In the genomic region with DNA sequence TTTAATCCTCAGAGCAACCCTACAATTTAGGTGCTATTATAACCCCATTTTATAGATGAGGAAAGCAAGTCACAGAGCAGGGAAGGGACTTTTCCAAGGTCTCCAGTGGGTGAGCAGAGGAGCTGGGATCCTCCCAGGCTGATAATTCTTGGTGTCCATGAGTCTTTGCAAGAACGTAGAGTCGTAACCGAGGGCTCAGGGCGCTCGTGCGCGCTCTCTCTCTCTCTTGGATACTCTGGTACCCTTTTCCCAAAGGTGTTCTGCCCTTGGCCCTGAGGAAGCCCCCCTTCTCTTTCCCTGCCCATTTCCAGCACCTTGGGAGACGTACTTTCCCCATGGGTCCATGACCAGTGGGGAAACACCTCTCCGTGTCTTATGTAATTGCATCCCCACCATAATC, we compare ENCODE assay signal across 30 cellular contexts. TPM values are rescaled to one million over a fixed set of nuclear protein-coding genes. Genes with fewer than 3 reads are reported as not detected.
"Had no signal": no experiment of that assay in that cellular context is flagged by ENCODE, and none has a peak within 500 bp of the region (broad histone marks: within the 10 kb centered on the region; RNA-seq: fewer than 3 reads in every experiment).

No MANE protein-coding gene starts in this region.

- DNase-seq: activated CD4-positive, alpha-beta memory T cell treated with anti-CD3 and anti-CD28 coated beads, Interleukin-2, amount 10 ng/mL, durations not matched to agents 7 days and 5 days; activated CD4-positive, alpha-beta T cell treated with anti-CD3 and anti-CD28 coated beads for 36 hours; activated CD4-positive, alpha-beta T cell treated with anti-CD3 and anti-CD28 coated beads, Interleukin-2, amount 50 U/mL, for 1 hour; activated CD8-positive, alpha-beta memory T cell treated with anti-CD3 and anti-CD28 coated beads, Interleukin-2, amount 50 U/mL, for 48 hours; activated naive CD4-positive, alpha-beta T cell treated with anti-CD3 and anti-CD28 coated beads, Interleukin-2, amount 50 U/mL, for 16 hours; activated naive CD8-positive, alpha-beta T cell treated with anti-CD3 and anti-CD28 coated beads, Interleukin-2, amount 50 U/mL, for 24 hours; activated T-cell treated with anti-CD3 and anti-CD28 coated beads, Interleukin-2, amount 50 U/mL, for 1 hour; amniotic stem cell; body of pancreas; Karpas-422; MM.1S; NCI-H1105; NCI-H1436; NCI-H187; NCI-H2081; NCI-H510A treated with DMSO at 0.1 percent for 48 hours; NCI-H69; NK-92 treated with Interleukin-12 subunit alpha and Interleukin-12 subunit beta, amount 100 ng/mL, for 24 hours; OCI-M1; Right ventricle myocardium superior; RPMI8226; SJCRH30; SK-N-SH; T-helper 1 cell had no signal

- H3K4me1 ChIP-seq: ascending aorta, body of pancreas, SJCRH30 had no signal

- H3K27ac ChIP-seq: ascending aorta, body of pancreas, SJCRH30, VCaP had no signal

- H3K9me3 ChIP-seq: ascending aorta, body of pancreas, SJCRH30, SK-N-SH had no signal

- H3K4me3 Mint-ChIP-seq: activated CD4-positive, alpha-beta memory T cell treated with anti-CD3 and anti-CD28 coated beads, Interleukin-2, amount 10 ng/mL, durations not matched to agents 7 days and 5 days; activated CD4-positive, alpha-beta T cell treated with anti-CD3 and anti-CD28 coated beads for 36 hours; activated naive CD8-positive, alpha-beta T cell treated with anti-CD3 and anti-CD28 coated beads, Interleukin-2, amount 50 U/mL, for 24 hours; activated T-helper 17 cell treated with anti-CD3 and anti-CD28 coated beads, Interleukin-2, amount 50 U/mL, for 72 hours had no signal

- H3K27me3 Mint-ChIP-seq: activated CD4-positive, alpha-beta T cell treated with anti-CD3 and anti-CD28 coated beads for 36 hours; activated naive CD8-positive, alpha-beta T cell treated with anti-CD3 and anti-CD28 coated beads, Interleukin-2, amount 50 U/mL, for 24 hours; activated T-helper 17 cell treated with anti-CD3 and anti-CD28 coated beads, Interleukin-2, amount 50 U/mL, for 72 hours had no signal

- H3K4me3 ChIP-seq: ascending aorta, body of pancreas, K562, SJCRH30 had no signal

- ATAC-seq: activated CD4-positive, alpha-beta T cell treated with anti-CD3 and anti-CD28 coated beads for 36 hours; activated naive CD8-positive, alpha-beta T cell treated with anti-CD3 and anti-CD28 coated beads, Interleukin-2, amount 50 U/mL, for 24 hours; activated T-helper 17 cell treated with anti-CD3 and anti-CD28 coated beads, Interleukin-2, amount 50 U/mL, for 72 hours; body of pancreas; K562; Panc1 had no signal

- H3K27me3 ChIP-seq: ascending aorta, body of pancreas, SJCRH30 had no signal

- H3K36me3 ChIP-seq: ascending aorta, SJCRH30 had no signal

- H3K9me3 Mint-ChIP-seq: activated CD4-positive, alpha-beta memory T cell treated with anti-CD3 and anti-CD28 coated beads, Interleukin-2, amount 10 ng/mL, durations not matched to agents 7 days and 5 days; activated naive CD8-positive, alpha-beta T cell treated with anti-CD3 and anti-CD28 coated beads, Interleukin-2, amount 50 U/mL, for 24 hours; activated T-helper 17 cell treated with anti-CD3 and anti-CD28 coated beads, Interleukin-2, amount 50 U/mL, for 72 hours had no signal

- H3K4me2 ChIP-seq: SK-N-SH had no signal

- H3K27ac Mint-ChIP-seq: activated CD4-positive, alpha-beta memory T cell treated with anti-CD3 and anti-CD28 coated beads, Interleukin-2, amount 10 ng/mL, durations not matched to agents 7 days and 5 days; activated CD4-positive, alpha-beta T cell treated with anti-CD3 and anti-CD28 coated beads for 36 hours; activated naive CD8-positive, alpha-beta T cell treated with anti-CD3 and anti-CD28 coated beads, Interleukin-2, amount 50 U/mL, for 24 hours; activated T-helper 17 cell treated with anti-CD3 and anti-CD28 coated beads, Interleukin-2, amount 50 U/mL, for 72 hours had no signal

RNA-seq across cellular contexts. Expression of a gene that starts 5.2 kb away (rescaled TPM):
- total RNA-seq: activated CD4-positive, alpha-beta T cell treated with anti-CD3 and anti-CD28 coated beads for 36 hours; ascending aorta; body of pancreas; bronchial epithelial cell; K562; Right ventricle myocardium superior; SJCRH30 had no signal

RNA-seq across cellular contexts. Expression of a gene that starts 6.4 kb away (rescaled TPM):
- total RNA-seq: ascending aorta, bronchial epithelial cell, SJCRH30 had no signal
